9 cellular contexts compared by ENCODE assay signal in the genomic region with DNA sequence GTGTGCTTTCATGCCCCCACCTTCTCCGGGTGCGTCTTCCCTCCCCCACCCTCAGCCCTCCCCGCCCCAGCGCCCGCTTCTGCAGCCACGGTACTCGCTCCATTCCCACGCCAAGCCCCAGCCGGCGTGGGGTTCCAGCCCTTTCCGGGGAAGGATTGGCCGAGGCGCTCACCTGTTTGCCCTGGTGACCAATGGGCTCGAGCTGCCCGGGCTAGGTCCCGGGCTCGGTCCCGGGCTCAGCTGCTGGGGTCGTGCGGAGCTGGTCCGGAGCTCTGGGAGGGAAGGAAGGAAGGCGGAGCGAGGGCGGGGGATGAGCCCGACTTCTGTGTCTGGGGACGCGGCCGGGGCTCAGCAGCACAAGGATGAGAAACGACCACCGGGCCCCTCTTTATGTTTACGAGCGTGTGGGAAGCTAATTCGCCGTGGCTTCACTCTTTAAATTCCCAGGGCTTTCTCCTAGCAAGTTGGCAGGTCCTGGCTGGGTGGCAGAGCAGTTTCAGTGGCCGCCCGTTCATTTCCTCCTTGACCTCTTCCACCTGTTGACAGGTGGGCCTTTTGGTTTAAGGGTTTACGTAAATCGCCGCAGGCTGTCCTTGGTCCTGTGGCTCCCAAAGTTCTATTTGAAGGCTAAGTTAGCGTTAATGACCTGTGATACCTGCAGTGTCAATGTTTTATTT. TPM values are rescaled to one million over a fixed set of nuclear protein-coding genes. Genes with fewer than 3 reads are reported as not detected.
A peak's percentile ranks its signal among the peaks of the same experiment; 100 is the strongest.
DNase-seq lines count a peak whose midpoint lies in the region; ATAC-seq and TF ChIP-seq lines count a peak whose summit lies in the region.
"Had no signal": no experiment of that assay in that cellular context is flagged by ENCODE, and none has a peak within 500 bp of the region (broad histone marks: within the 10 kb centered on the region; RNA-seq: fewer than 3 reads in every experiment).

A gene with protein sequence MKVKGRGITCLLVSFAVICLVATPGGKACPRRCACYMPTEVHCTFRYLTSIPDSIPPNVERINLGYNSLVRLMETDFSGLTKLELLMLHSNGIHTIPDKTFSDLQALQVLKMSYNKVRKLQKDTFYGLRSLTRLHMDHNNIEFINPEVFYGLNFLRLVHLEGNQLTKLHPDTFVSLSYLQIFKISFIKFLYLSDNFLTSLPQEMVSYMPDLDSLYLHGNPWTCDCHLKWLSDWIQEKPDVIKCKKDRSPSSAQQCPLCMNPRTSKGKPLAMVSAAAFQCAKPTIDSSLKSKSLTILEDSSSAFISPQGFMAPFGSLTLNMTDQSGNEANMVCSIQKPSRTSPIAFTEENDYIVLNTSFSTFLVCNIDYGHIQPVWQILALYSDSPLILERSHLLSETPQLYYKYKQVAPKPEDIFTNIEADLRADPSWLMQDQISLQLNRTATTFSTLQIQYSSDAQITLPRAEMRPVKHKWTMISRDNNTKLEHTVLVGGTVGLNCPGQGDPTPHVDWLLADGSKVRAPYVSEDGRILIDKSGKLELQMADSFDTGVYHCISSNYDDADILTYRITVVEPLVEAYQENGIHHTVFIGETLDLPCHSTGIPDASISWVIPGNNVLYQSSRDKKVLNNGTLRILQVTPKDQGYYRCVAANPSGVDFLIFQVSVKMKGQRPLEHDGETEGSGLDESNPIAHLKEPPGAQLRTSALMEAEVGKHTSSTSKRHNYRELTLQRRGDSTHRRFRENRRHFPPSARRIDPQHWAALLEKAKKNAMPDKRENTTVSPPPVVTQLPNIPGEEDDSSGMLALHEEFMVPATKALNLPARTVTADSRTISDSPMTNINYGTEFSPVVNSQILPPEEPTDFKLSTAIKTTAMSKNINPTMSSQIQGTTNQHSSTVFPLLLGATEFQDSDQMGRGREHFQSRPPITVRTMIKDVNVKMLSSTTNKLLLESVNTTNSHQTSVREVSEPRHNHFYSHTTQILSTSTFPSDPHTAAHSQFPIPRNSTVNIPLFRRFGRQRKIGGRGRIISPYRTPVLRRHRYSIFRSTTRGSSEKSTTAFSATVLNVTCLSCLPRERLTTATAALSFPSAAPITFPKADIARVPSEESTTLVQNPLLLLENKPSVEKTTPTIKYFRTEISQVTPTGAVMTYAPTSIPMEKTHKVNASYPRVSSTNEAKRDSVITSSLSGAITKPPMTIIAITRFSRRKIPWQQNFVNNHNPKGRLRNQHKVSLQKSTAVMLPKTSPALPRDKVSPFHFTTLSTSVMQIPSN (N-terminal part only) (minus strand): TSS at position 288 of the 677 bp plus-strand sequence. CDS start 2,352 bp downstream, outside the sequence.

- H3K4me1 ChIP-seq in left lung (no peaks in the 10 kb centered on the region), thoracic aorta (ENCODE audit: control insufficient read depth in 1 of 2, low read depth in 2 of 2) (peaks cover 0 to 9% of the 10 kb centered on the region in 2 donors)

- peak within 1 kb of the TSS; percentile 60 for H3K4me3 ChIP-seq in brain microvascular endothelial cell (ENCODE audit: low read depth, low read length)
- peak within 1 kb of the TSS; percentile 34 to 40 for H3K4me3 ChIP-seq in left lung
- peak within 1 kb of the TSS; percentile 79 for H3K4me3 ChIP-seq in thoracic aorta

- no peaks in the 10 kb centered on the region for H3K27me3 ChIP-seq in brain microvascular endothelial cell (replicated peaks)
- peaks cover 0 to 29% of the 10 kb centered on the region in 2 donors for H3K27me3 ChIP-seq in left lung
- H3K27me3 ChIP-seq in thoracic aorta (replicated peaks; ENCODE audit: insufficient read depth): no peaks in the 10 kb centered on the region

- H3K36me3 ChIP-seq in brain microvascular endothelial cell (replicated peaks) (no peaks in the 10 kb centered on the region), left lung (no peaks in the 10 kb centered on the region), thoracic aorta (no peaks in the 10 kb centered on the region)

- in situ Hi-C loops in brain microvascular endothelial cell (cut with HindIII; ENCODE audit: low pct_ligation_motif_present, low sequenced_read_pairs): no loop called here

- TF ChIP-seq CTCF in brain microvascular endothelial cell (IDR thresholded peaks at IDR 0.05; ENCODE audit: low read depth, low read length, missing control alignments) (no peak), left lung (IDR thresholded peaks at IDR 0.05) (no peak), thoracic aorta (IDR thresholded peaks at IDR 0.05) (no peak)

- no peak within 1 kb of the TSS for H3K27ac ChIP-seq in brain microvascular endothelial cell
- H3K27ac ChIP-seq in left lung: no peak within 1 kb of the TSS
- no peak within 1 kb of the TSS for H3K27ac ChIP-seq in thoracic aorta

- peak; percentile 93 for ATAC-seq in left lung
- ATAC-seq in thoracic aorta (ENCODE audit: insufficient number of reproducible peaks, low FRiP score, low read depth): no peak
- ATAC-seq in HG03378 (IDR thresholded peaks at IDR 0.05; ENCODE audit: unreplicated experiment): no peak
- no peak for ATAC-seq in GM19351 (IDR thresholded peaks at IDR 0.05; ENCODE audit: unreplicated experiment)

- H3K9me3 ChIP-seq in left lung (no peaks in the 10 kb centered on the region), thoracic aorta (no peaks in the 10 kb centered on the region)

- DNase-seq in NCI-H2081 (lab: John Stamatoyannopoulos, UW) (peak; percentile 38 to 50), NCI-H2081 treated with DMSO at 0.1 percent for 48 hours (lab: John Stamatoyannopoulos, UW) (no peak), brain microvascular endothelial cell (no peak), left lung (peak; percentile 39 to 84), thoracic aorta (ENCODE audit: low spot score) (no peak), NCI-H128 (lab: John Stamatoyannopoulos, UW; ENCODE audit: unreplicated experiment) (no peak)
- DNase-seq: CD4-positive, CD25-positive, alpha-beta regulatory T cell had no signal

- intact Hi-C loops in left lung (cut with DNase I): no loop called here

RNA-seq across cellular contexts. Expression of the gene that starts here (rescaled TPM):
- total RNA-seq in left lung (10 to 100 TPM in 1 of 2 donors, 1 to 10 TPM in 1; 7.2 to 24.8 TPM), thoracic aorta (10 to 100 TPM in 1 of 2 donors, 1 to 10 TPM in 1; 5.3 to 34.6 TPM)
- total RNA-seq: CD4-positive, CD25-positive, alpha-beta regulatory T cell had no signal

Comparison
In these comparisons a context has a peak if more than half of its experiments do, and no peak if none do; other contexts are left out.
1. DNase-seq: peak in NCI-H2081 (2 of 2) and left lung (2 of 2); none in NCI-H2081 treated with DMSO at 0.1 percent for 48 hours (single experiment), brain microvascular endothelial cell (single experiment), thoracic aorta (single experiment) and NCI-H128 (single experiment).
2. Peak in every context shown above with its lines, with median percentiles within 50 percentile points of each other: H3K4me3 ChIP-seq.